In genomic region chr1:110086959-110087358, GRCh38 we compare ENCODE assay signal across 29 cellular contexts. TPM values are rescaled to one million over a fixed set of nuclear protein-coding genes. Genes with fewer than 3 reads are reported as not detected.
"Had no signal": no experiment of that assay in that cellular context is flagged by ENCODE, and none has a peak within 500 bp of the region (broad histone marks: within the 10 kb centered on the region; RNA-seq: fewer than 3 reads in every experiment).

No MANE protein-coding gene starts in this region.

- DNase-seq: activated B cell treated with CpG ODN at 0.5 μM for 24 hours; activated CD4-positive, alpha-beta memory T cell treated with anti-CD3 and anti-CD28 coated beads for 36 hours; activated naive CD4-positive, alpha-beta T cell treated with Interleukin-2 at 50 U/mL for 16 hours; activated naive CD8-positive, alpha-beta T cell treated with anti-CD3 and anti-CD28 coated beads, Interleukin-2, amount 10 ng/mL, durations not matched to agents 7 days and 5 days; activated T-cell treated with anti-CD3 and anti-CD28 coated beads, Interleukin-2, amount 50 U/mL, for 48 hours; cortex of kidney; endodermal cell; esophagus squamous epithelium; gastrocnemius medialis; head of caudate nucleus; hypothalamus; left cardiac atrium; stimulated activated CD4-positive, alpha-beta T cell treated with anti-CD3 and anti-CD28 coated beads, Interleukin-2, amount 100 ng/mL, for 48 hours; stimulated activated CD8-positive, alpha-beta memory T cell treated with anti-CD3 and anti-CD28 coated beads, Interleukin-4, amount 100 ng/mL, for 48 hours; stimulated activated naive B cell treated with anti-CD40 and anti-IgM and Interleukin-4, amounts not matched to agents 10 μg/mL and 1 μg/mL and 100 μg/mL, for 72 hours; T-helper 1 cell; T1000; testis; upper lobe of left lung had no signal

- H3K27ac ChIP-seq: cardiac muscle cell, esophagus squamous epithelium, gastrocnemius medialis, neutrophil, parathyroid adenoma, testis, upper lobe of left lung had no signal

- H3K4me3 Mint-ChIP-seq: activated B cell treated with CpG ODN at 0.5 μM for 24 hours; activated CD4-positive, alpha-beta memory T cell treated with anti-CD3 and anti-CD28 coated beads for 36 hours; activated CD4-positive, alpha-beta T cell treated with anti-CD3 and anti-CD28 coated beads for 36 hours; activated naive CD8-positive, alpha-beta T cell treated with anti-CD3 and anti-CD28 coated beads, Interleukin-2, amount 10 ng/mL, durations not matched to agents 7 days and 5 days; endodermal cell; stimulated activated naive B cell treated with anti-CD40 and anti-IgM and Interleukin-4, amounts not matched to agents 10 μg/mL and 1 μg/mL and 100 μg/mL, for 72 hours had no signal

- H3K4me1 ChIP-seq: parathyroid adenoma had no signal

- ATAC-seq: activated CD4-positive, alpha-beta T cell treated with anti-CD3 and anti-CD28 coated beads for 36 hours; gastrocnemius medialis; left cardiac atrium; sciatic nerve; stimulated activated naive B cell treated with anti-CD40 and anti-IgM and Interleukin-4, amounts not matched to agents 10 μg/mL and 1 μg/mL and 100 μg/mL, for 72 hours had no signal

- H3K4me3 ChIP-seq: cardiac muscle cell, esophagus squamous epithelium, gastrocnemius medialis, testis, upper lobe of left lung had no signal

- H3K9me3 ChIP-seq: esophagus squamous epithelium, gastrocnemius medialis, neutrophil, testis, upper lobe of left lung had no signal

- H3K27ac Mint-ChIP-seq: activated B cell treated with CpG ODN at 0.5 μM for 24 hours; activated CD4-positive, alpha-beta memory T cell treated with anti-CD3 and anti-CD28 coated beads for 36 hours; activated CD4-positive, alpha-beta T cell treated with anti-CD3 and anti-CD28 coated beads for 36 hours; activated naive CD8-positive, alpha-beta T cell treated with anti-CD3 and anti-CD28 coated beads, Interleukin-2, amount 10 ng/mL, durations not matched to agents 7 days and 5 days; endodermal cell; nephron; stimulated activated naive B cell treated with anti-CD40 and anti-IgM and Interleukin-4, amounts not matched to agents 10 μg/mL and 1 μg/mL and 100 μg/mL, for 72 hours had no signal

- H3K27me3 ChIP-seq: testis had no signal

- H3K9ac ChIP-seq: parathyroid adenoma had no signal

- H2AFZ ChIP-seq: parathyroid adenoma had no signal

- H3K9me3 Mint-ChIP-seq: activated B cell treated with CpG ODN at 0.5 μM for 24 hours; activated CD4-positive, alpha-beta memory T cell treated with anti-CD3 and anti-CD28 coated beads for 36 hours; activated naive CD8-positive, alpha-beta T cell treated with anti-CD3 and anti-CD28 coated beads, Interleukin-2, amount 10 ng/mL, durations not matched to agents 7 days and 5 days; endodermal cell; nephron; stimulated activated naive B cell treated with anti-CD40 and anti-IgM and Interleukin-4, amounts not matched to agents 10 μg/mL and 1 μg/mL and 100 μg/mL, for 72 hours had no signal

- H3K36me3 Mint-ChIP-seq: activated CD4-positive, alpha-beta memory T cell treated with anti-CD3 and anti-CD28 coated beads for 36 hours; activated naive CD8-positive, alpha-beta T cell treated with anti-CD3 and anti-CD28 coated beads, Interleukin-2, amount 10 ng/mL, durations not matched to agents 7 days and 5 days had no signal

- H3K36me3 ChIP-seq: cardiac muscle cell, esophagus squamous epithelium, gastrocnemius medialis, neutrophil, upper lobe of left lung had no signal

RNA-seq across cellular contexts. Expression of gene ALX3, which starts 16.5 kb away (rescaled TPM):
- total RNA-seq: activated B cell treated with CpG ODN at 0.5 μM for 24 hours; activated CD4-positive, alpha-beta memory T cell treated with anti-CD3 and anti-CD28 coated beads for 36 hours; activated CD4-positive, alpha-beta T cell treated with anti-CD3 and anti-CD28 coated beads for 36 hours; activated naive CD8-positive, alpha-beta T cell treated with anti-CD3 and anti-CD28 coated beads, Interleukin-2, amount 10 ng/mL, durations not matched to agents 7 days and 5 days; cerebellum; endodermal cell; gastrocnemius medialis; left cardiac atrium; liver; mononuclear cell; myocyte; sciatic nerve had no signal
- polyA plus RNA-seq: cardiac muscle cell, liver had no signal

RNA-seq across cellular contexts. Expression of gene UBL4B, which starts 25.3 kb away (rescaled TPM):
- total RNA-seq: activated B cell treated with CpG ODN at 0.5 μM for 24 hours; activated CD4-positive, alpha-beta memory T cell treated with anti-CD3 and anti-CD28 coated beads for 36 hours; activated CD4-positive, alpha-beta T cell treated with anti-CD3 and anti-CD28 coated beads for 36 hours; activated naive CD8-positive, alpha-beta T cell treated with anti-CD3 and anti-CD28 coated beads, Interleukin-2, amount 10 ng/mL, durations not matched to agents 7 days and 5 days; cerebellum; endodermal cell; left cardiac atrium; liver; mononuclear cell; myocyte; sciatic nerve; upper lobe of left lung had no signal
- polyA plus RNA-seq: cardiac muscle cell, liver had no signal
